ENCODE assay signal across 8 cellular contexts in the genomic region with DNA sequence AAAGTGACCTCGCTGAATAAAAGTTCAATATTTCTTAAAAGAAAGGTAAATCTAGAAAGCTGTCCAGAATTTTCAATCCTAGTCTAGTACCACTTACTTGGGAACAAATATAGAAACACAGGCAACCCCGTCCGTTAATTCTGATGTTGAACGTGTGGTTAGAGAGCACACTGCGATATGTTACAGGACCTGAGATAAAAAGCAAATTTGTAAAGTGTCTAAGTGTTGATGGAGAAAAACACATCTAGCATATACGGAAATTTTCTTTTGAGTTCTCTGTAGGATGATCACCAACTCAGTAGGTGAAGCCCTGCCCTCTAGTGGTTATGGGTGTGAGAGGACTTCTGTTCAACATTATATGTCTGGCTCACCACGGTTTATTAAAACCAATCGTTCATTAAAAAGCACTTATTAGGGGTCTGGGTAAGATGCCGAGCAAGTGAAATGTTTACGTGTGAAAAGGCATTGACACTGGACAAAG. TPM values are rescaled to one million over a fixed set of nuclear protein-coding genes. Genes with fewer than 3 reads are reported as not detected.
A peak's percentile ranks its signal among the peaks of the same experiment; 100 is the strongest.
DNase-seq lines count a peak whose midpoint lies in the region; ATAC-seq, FAIRE-seq and TF ChIP-seq lines count a peak whose summit lies in the region.

No MANE protein-coding gene starts in this region.

- DNase-seq in EH (ENCODE audit: low read depth), result peak; percentile 76
- DNase-seq in GM23248, result peak; percentile 89
- DNase-seq in Karpas-422, result peak; percentile 92
- peak; percentile 80 for DNase-seq in Panc1 (ENCODE audit: low read depth, low spot score)
- peak; percentile 83 for DNase-seq in activated naive CD4-positive, alpha-beta T cell treated with anti-CD3 and anti-CD28 coated beads for 36 hours
- DNase-seq in frontal cortex (ENCODE audit: low spot score in 2 of 2), result peak; percentile 62 to 67
- peak; percentile 46 for DNase-seq in thoracic aorta (ENCODE audit: low spot score)

- H3K4me1 Mint-ChIP-seq in activated naive CD4-positive, alpha-beta T cell treated with anti-CD3 and anti-CD28 coated beads for 36 hours (ENCODE audit: low read depth), result peaks cover 30% of the 10 kb centered on the region

- H3K79me2 ChIP-seq in GM23248 (ENCODE audit: insufficient read depth) (peaks cover 38% of the 10 kb centered on the region), Karpas-422 (ENCODE audit: low read length) (peaks cover 45% of the 10 kb centered on the region)

- peak overlapping the region; percentile 89 for H3K27ac ChIP-seq in GM23248
- H3K27ac ChIP-seq in Karpas-422 (ENCODE audit: low read length), result peak overlapping the region; percentile 87
- peak overlapping the region; percentile 95 for H3K27ac ChIP-seq in Panc1 (ENCODE audit: low read length)
- peak overlapping the region; percentile 94 for H3K27ac ChIP-seq in neutrophil
- peak overlapping the region; percentile 98 to 99 for H3K27ac ChIP-seq in thoracic aorta

- H3K4me2 ChIP-seq in GM23248 (ENCODE audit: unreplicated experiment), result peak overlapping the region; percentile 91
- peak overlapping the region; percentile 86 for H3K4me2 ChIP-seq in Karpas-422 (ENCODE audit: low read depth, low read length, poor library complexity, severe bottlenecking)

- H3K9me2 ChIP-seq in GM23248 (ENCODE audit: insufficient read depth) (no peaks in the 10 kb centered on the region), Karpas-422 (replicated peaks; ENCODE audit: insufficient read depth, low read length) (no peaks in the 10 kb centered on the region)

- POLR2A ChIA-PET in Panc1 (lab: Charles Lee), result interaction anchor here (0.6 kb wide), 1 partner anchor 365 kb away, joined by 20 read pairs; no protein-coding TSS in a partner anchor

- peak; percentile 91 for TF ChIP-seq CTCF in Panc1 (IDR thresholded peaks at IDR 0.05)
- peak; percentile 67 for TF ChIP-seq CTCF in neutrophil (IDR thresholded peaks at IDR 0.05)
- peak; percentile 82 for TF ChIP-seq CTCF in thoracic aorta (IDR thresholded peaks at IDR 0.05)

- no peaks in the 10 kb centered on the region for H3K9me3 Mint-ChIP-seq in activated naive CD4-positive, alpha-beta T cell treated with anti-CD3 and anti-CD28 coated beads for 36 hours

- peak overlapping the region; percentile 92 for H3K4me3 ChIP-seq in GM23248
- peak overlapping the region; percentile 75 for H3K4me3 ChIP-seq in Karpas-422 (ENCODE audit: low read length)
- peak overlapping the region; percentile 93 for H3K4me3 ChIP-seq in Panc1 (ENCODE audit: low read depth in 2 of 2, low read length in 2 of 2)
- peak overlapping the region; percentile 92 to 96 for H3K4me3 ChIP-seq in neutrophil (ENCODE audit: low read depth in 1 of 2, low read length in 1 of 2)
- peak overlapping the region; percentile 99 for H3K4me3 ChIP-seq in thoracic aorta

- peak overlapping the region; percentile 94 for H3K4me3 Mint-ChIP-seq in activated naive CD4-positive, alpha-beta T cell treated with anti-CD3 and anti-CD28 coated beads for 36 hours

- 0% methylated on average over 10 of the region's 10 CpGs for WGBS in GM23248 (ENCODE audit: low coverage in 1 of 2, low lambda C conversion rate in 2 of 2, missing lambda C conversion rate in 2 of 2), 2 experiments

- ATAC-seq in Panc1 (peak; percentile 74), thoracic aorta (ENCODE audit: insufficient number of reproducible peaks, low FRiP score, low read depth) (peak; percentile 76)

- peaks cover 5% of the 10 kb centered on the region; the same call in 1 of the 2 replicates for H3F3A ChIP-seq in GM23248 (ENCODE audit: insufficient read depth)

- FAIRE-seq in frontal cortex (lab: Jason Lieb, UNC), result peak; percentile 74

- H3K4me1 ChIP-seq in GM23248 (ENCODE audit: insufficient read depth) (peaks cover 23% of the 10 kb centered on the region), Karpas-422 (ENCODE audit: low read length) (peaks cover 24% of the 10 kb centered on the region), Panc1 (ENCODE audit: control insufficient read depth, insufficient read depth, low read length) (peaks cover 28% of the 10 kb centered on the region), neutrophil (ENCODE audit: control insufficient read depth in 1 of 2, insufficient read depth in 1 of 2, low read depth in 1 of 2, low read length in 1 of 2) (peaks cover 19 to 26% of the 10 kb centered on the region in 2 experiments), thoracic aorta (ENCODE audit: control insufficient read depth in 1 of 2, low read depth in 2 of 2) (peaks cover 4 to 24% of the 10 kb centered on the region in 2 donors)

- H3K9me3 ChIP-seq in GM23248 (ENCODE audit: low read depth) (no peaks in the 10 kb centered on the region), Karpas-422 (ENCODE audit: low read length) (no peaks in the 10 kb centered on the region), Panc1 (ENCODE audit: control insufficient read depth, insufficient read depth, low read depth, low read length) (no peaks in the 10 kb centered on the region), neutrophil (no peaks in the 10 kb centered on the region), thoracic aorta (no peaks in the 10 kb centered on the region)

- CTCF ChIA-PET in Panc1 (lab: Charles Lee), result interaction anchor here (0.7 to 1.8 kb wide), 4 partner anchors 133 to 617 kb away, joined by 4 to 7 read pairs (median 4); no protein-coding TSS in a partner anchor
- CTCF ChIA-PET in activated naive CD4-positive, alpha-beta T cell treated with anti-CD3 and anti-CD28 coated beads for 36 hours (lab: Charles Lee), result interaction anchor here (0.5 to 5.1 kb wide), 29 partner anchors 10 to 1578 kb away, joined by 3 to 63 read pairs (median 4); a partner anchor contains a TSS

- H3K27me3 ChIP-seq in GM23248 (replicated peaks; ENCODE audit: insufficient read depth) (no peaks in the 10 kb centered on the region), Karpas-422 (ENCODE audit: low read length) (no peaks in the 10 kb centered on the region), Panc1 (ENCODE audit: control insufficient read depth, insufficient read depth, low read length) (no peaks in the 10 kb centered on the region), neutrophil (no peaks in the 10 kb centered on the region), thoracic aorta (replicated peaks; ENCODE audit: insufficient read depth) (no peaks in the 10 kb centered on the region)

- H4K20me1 ChIP-seq in GM23248 (ENCODE audit: insufficient read depth) (no peaks in the 10 kb centered on the region), Karpas-422 (ENCODE audit: insufficient read depth, low read depth, low read length) (peaks cover 10% of the 10 kb centered on the region)

- H3K9ac ChIP-seq in GM23248, result peak overlapping the region; percentile 96
- H3K9ac ChIP-seq in Karpas-422 (ENCODE audit: low read length), result peak overlapping the region; percentile 97

- peaks cover 3% of the 10 kb centered on the region for H3K36me3 Mint-ChIP-seq in activated naive CD4-positive, alpha-beta T cell treated with anti-CD3 and anti-CD28 coated beads for 36 hours (ENCODE audit: low read depth)

- intact Hi-C loops in Panc1 (cut with micrococcal nuclease; ENCODE audit: unreplicated experiment), result loop anchor here (1.0 kb wide), 1 partner anchor 133 kb away; no protein-coding TSS in a partner anchor
- intact Hi-C loops in activated naive CD4-positive, alpha-beta T cell treated with anti-CD3 and anti-CD28 coated beads for 36 hours (cut with micrococcal nuclease), result loop anchor here (1.0 to 10.0 kb wide), 11 partner anchors 16 to 781 kb away; a partner anchor contains a TSS

- no peaks in the 10 kb centered on the region for H3K36me3 ChIP-seq in GM23248 (ENCODE audit: low read depth)
- peaks cover 6% of the 10 kb centered on the region; the same call in 1 of the 2 replicates for H3K36me3 ChIP-seq in Karpas-422 (ENCODE audit: insufficient read depth, low read length)
- no peaks in the 10 kb centered on the region; the same call in 1 of the 2 replicates for H3K36me3 ChIP-seq in Panc1 (ENCODE audit: control insufficient read depth, insufficient read depth, low read length)
- H3K36me3 ChIP-seq in neutrophil, result no peaks in the 10 kb centered on the region
- no peaks in the 10 kb centered on the region for H3K36me3 ChIP-seq in thoracic aorta

- in situ Hi-C loops in GM23248 (cut with MboI), result loop anchor here (10.0 kb wide), 1 partner anchor 128 kb away; no protein-coding TSS in a partner anchor
- in situ Hi-C loops in Panc1 (cut with HindIII; ENCODE audit: low pct_unique_long_range_greater_than_20kb, low sequenced_read_pairs), result no loop called here

- H2AFZ ChIP-seq in GM23248 (peak overlapping the region; percentile 93), Karpas-422 (ENCODE audit: low read length) (peak overlapping the region; percentile 39; the same call in 1 of the 2 replicates)

- BruUV-seq in Panc1 (replicated peaks; lab: Mats Ljungman, UMichigan), result no TSS peak

- peak overlapping the region; percentile 98 for H3K27ac Mint-ChIP-seq in activated naive CD4-positive, alpha-beta T cell treated with anti-CD3 and anti-CD28 coated beads for 36 hours

- no peaks in the 10 kb centered on the region for H3K27me3 Mint-ChIP-seq in activated naive CD4-positive, alpha-beta T cell treated with anti-CD3 and anti-CD28 coated beads for 36 hours (ENCODE audit: low read depth)

RNA-seq across cellular contexts. Expression of a gene that starts 1.1 kb away (rescaled TPM):
- 68.5 and 73.6 TPM in 2 replicates for total RNA-seq in GM23248 (2014; rRNA removed; shearing (Covaris generic))
- polyA plus RNA-seq in GM23248 (2016; fragmentation: Nextera tagmentation; extraction: Ambion mirVana), result 65.8 and 74.7 TPM in 2 replicates
- total RNA-seq in Karpas-422 (2014; rRNA removed; shearing (Covaris generic); ENCODE audit: low replicate concordance), result 133 and 179 TPM in 2 replicates
- 101 TPM for total RNA-seq in Panc1 (2021; ENCODE audit: unreplicated experiment)
- polyA plus RNA-seq in Panc1 (2012; ENCODE audit: insufficient read length), result 51.7 TPM
- 10 to 100 TPM; 41.2 to 44.9 TPM for total RNA-seq in activated naive CD4-positive, alpha-beta T cell treated with anti-CD3 and anti-CD28 coated beads for 36 hours
- total RNA-seq in frontal cortex, result 132 TPM
- 10 to 100 TPM; 51.1 to 53.1 TPM for total RNA-seq in thoracic aorta

Comparison
In these comparisons a context has a peak if more than half of its experiments do, and no peak if none do; other contexts are left out.
1. Peak in every context shown above with its lines: DNase-seq, ATAC-seq, H3K4me3 ChIP-seq and H3K27ac ChIP-seq.